ENCODE assay signal across 1 cellular context in the genomic region with DNA sequence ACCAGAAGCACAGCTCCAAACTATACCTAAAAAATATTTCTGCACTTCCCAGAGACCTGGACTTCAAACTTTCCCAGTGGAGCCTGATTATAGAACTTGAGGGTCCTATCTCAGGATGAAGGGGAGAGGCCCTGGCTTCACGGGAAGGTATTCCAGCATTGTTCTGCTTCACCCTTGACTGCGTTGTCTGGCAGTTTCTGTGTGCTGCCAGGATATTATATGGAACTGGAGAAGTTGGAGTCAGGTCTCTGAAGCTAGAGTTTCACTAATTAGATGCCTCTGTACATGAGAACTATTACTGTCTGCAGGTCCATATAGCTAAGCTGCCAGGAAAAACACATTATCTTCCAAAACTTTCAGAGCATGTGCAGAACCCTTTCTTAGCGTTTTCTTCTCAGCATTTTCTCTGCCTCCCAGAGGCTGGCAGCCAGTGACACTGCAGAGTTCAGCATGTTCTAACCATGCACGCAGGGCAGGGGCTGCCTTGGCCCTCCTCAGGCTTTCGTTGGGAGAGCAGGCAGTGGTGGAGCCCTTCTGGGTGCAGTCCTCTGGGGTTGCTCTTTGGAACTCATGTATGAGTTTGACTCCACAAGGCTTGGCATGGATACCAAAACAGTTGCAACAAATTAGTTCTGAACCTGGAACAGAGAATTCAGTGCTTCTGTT.
TF ChIP-seq lines count a peak whose summit lies in the region.

No MANE protein-coding gene starts in this region.

TF ChIP-seq in HepG2, 621 proteins besides CTCF, POLR2A, EP300 and RAD21:
- TF ChIP-seq, protein P1, sequence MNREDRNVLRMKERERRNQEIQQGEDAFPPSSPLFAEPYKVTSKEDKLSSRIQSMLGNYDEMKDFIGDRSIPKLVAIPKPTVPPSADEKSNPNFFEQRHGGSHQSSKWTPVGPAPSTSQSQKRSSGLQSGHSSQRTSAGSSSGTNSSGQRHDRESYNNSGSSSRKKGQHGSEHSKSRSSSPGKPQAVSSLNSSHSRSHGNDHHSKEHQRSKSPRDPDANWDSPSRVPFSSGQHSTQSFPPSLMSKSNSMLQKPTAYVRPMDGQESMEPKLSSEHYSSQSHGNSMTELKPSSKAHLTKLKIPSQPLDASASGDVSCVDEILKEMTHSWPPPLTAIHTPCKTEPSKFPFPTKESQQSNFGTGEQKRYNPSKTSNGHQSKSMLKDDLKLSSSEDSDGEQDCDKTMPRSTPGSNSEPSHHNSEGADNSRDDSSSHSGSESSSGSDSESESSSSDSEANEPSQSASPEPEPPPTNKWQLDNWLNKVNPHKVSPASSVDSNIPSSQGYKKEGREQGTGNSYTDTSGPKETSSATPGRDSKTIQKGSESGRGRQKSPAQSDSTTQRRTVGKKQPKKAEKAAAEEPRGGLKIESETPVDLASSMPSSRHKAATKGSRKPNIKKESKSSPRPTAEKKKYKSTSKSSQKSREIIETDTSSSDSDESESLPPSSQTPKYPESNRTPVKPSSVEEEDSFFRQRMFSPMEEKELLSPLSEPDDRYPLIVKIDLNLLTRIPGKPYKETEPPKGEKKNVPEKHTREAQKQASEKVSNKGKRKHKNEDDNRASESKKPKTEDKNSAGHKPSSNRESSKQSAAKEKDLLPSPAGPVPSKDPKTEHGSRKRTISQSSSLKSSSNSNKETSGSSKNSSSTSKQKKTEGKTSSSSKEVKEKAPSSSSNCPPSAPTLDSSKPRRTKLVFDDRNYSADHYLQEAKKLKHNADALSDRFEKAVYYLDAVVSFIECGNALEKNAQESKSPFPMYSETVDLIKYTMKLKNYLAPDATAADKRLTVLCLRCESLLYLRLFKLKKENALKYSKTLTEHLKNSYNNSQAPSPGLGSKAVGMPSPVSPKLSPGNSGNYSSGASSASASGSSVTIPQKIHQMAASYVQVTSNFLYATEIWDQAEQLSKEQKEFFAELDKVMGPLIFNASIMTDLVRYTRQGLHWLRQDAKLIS (CRISPR knock-in tag; IDR thresholded peaks at IDR 0.05), result no peak
- TF ChIP-seq ISX (CRISPR knock-in tag; conservative IDR thresholded peaks at IDR 0.05) (no peak), ZNF782 (CRISPR knock-in tag; IDR thresholded peaks at IDR 0.05; ENCODE audit: borderline replicate concordance) (no peak), PRPF4 (IDR thresholded peaks at IDR 0.05; ENCODE audit: low read depth, low read length, poor library complexity, severe bottlenecking) (no peak), HES4 (CRISPR knock-in tag; IDR thresholded peaks at IDR 0.05; ENCODE audit: borderline replicate concordance) (no peak), MED8 (CRISPR knock-in tag; IDR thresholded peaks at IDR 0.05; ENCODE audit: insufficient replicate concordance) (no peak), BRD4 (CRISPR knock-in tag; IDR thresholded peaks at IDR 0.05) (no peak), CHD2 (IDR thresholded peaks at IDR 0.05; ENCODE audit: low read depth, low read length) (no peak), SAP130 (CRISPR knock-in tag; IDR thresholded peaks at IDR 0.05; ENCODE audit: low read depth) (no peak), SNAPC2 (CRISPR knock-in tag; IDR thresholded peaks at IDR 0.05) (no peak)
- TF ChIP-seq, protein P2, sequence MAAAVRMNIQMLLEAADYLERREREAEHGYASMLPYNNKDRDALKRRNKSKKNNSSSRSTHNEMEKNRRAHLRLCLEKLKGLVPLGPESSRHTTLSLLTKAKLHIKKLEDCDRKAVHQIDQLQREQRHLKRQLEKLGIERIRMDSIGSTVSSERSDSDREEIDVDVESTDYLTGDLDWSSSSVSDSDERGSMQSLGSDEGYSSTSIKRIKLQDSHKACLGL (CRISPR knock-in tag; IDR thresholded peaks at IDR 0.05), result no peak
- TF ChIP-seq, protein P3, sequence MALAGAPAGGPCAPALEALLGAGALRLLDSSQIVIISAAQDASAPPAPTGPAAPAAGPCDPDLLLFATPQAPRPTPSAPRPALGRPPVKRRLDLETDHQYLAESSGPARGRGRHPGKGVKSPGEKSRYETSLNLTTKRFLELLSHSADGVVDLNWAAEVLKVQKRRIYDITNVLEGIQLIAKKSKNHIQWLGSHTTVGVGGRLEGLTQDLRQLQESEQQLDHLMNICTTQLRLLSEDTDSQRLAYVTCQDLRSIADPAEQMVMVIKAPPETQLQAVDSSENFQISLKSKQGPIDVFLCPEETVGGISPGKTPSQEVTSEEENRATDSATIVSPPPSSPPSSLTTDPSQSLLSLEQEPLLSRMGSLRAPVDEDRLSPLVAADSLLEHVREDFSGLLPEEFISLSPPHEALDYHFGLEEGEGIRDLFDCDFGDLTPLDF (CRISPR knock-in tag; IDR thresholded peaks at IDR 0.05), result no peak
